ENCODE assay signal across 8 cellular contexts in genomic region chr5:39057745-39058144, GRCh38. TPM values are rescaled to one million over a fixed set of nuclear protein-coding genes. Genes with fewer than 3 reads are reported as not detected.
DNase-seq lines count a peak whose midpoint lies in the region; ATAC-seq and TF ChIP-seq lines count a peak whose summit lies in the region.

No MANE protein-coding gene starts in this region.

- peak; percentile 49 for ATAC-seq in GM19467 (IDR thresholded peaks at IDR 0.05; ENCODE audit: unreplicated experiment)
- ATAC-seq in HG03135 (IDR thresholded peaks at IDR 0.05; ENCODE audit: unreplicated experiment): no peak

- no peaks in the 10 kb centered on the region for H3K36me3 ChIP-seq in MM.1S (replicated peaks; ENCODE audit: insufficient read depth, low read length)

- no peaks in the 10 kb centered on the region for H3K9me3 ChIP-seq in MM.1S (replicated peaks; ENCODE audit: insufficient read depth, low read length)

- H4K20me1 ChIP-seq in MM.1S (ENCODE audit: insufficient read depth, low read length): peaks cover 6% of the 10 kb centered on the region; the same call in 1 of the 2 replicates

- H3K27ac ChIP-seq in MM.1S (ENCODE audit: low read length): no peak overlapping the region

- DNase-seq in AG10803 (ENCODE audit: low read depth) (no peak), MM.1S (peak; percentile 37), fibroblast of villous mesenchyme (ENCODE audit: low read depth) (peak; percentile 35), ecto neural progenitor cell (ENCODE audit: low spot score) (no peak), retina (no peak), HPDE6-E6E7 (ENCODE audit: extremely low spot score) (no peak)

- no peak overlapping the region; the same call in 1 of the 2 replicates for H3K9ac ChIP-seq in MM.1S (ENCODE audit: low read length)

- H3F3A ChIP-seq in MM.1S (ENCODE audit: insufficient read depth, low read length): no peaks in the 10 kb centered on the region

- peak overlapping the region; percentile 43 for H3K4me3 ChIP-seq in AG10803 (ENCODE audit: low read length)
- peak overlapping the region; percentile 58 for H3K4me3 ChIP-seq in MM.1S (ENCODE audit: low read length)
- H3K4me3 ChIP-seq in fibroblast of villous mesenchyme (ENCODE audit: low read depth, low read length): peak overlapping the region; percentile 59

- H3K9me2 ChIP-seq in MM.1S (replicated peaks; ENCODE audit: insufficient read depth, low read length): no peaks in the 10 kb centered on the region

- H3K27me3 ChIP-seq in MM.1S (replicated peaks; ENCODE audit: insufficient read depth, low read length): no peaks in the 10 kb centered on the region

- H2AFZ ChIP-seq in MM.1S (ENCODE audit: low read length): no peak overlapping the region

- H3K4me1 ChIP-seq in MM.1S (ENCODE audit: low read length): peaks cover 3% of the 10 kb centered on the region; the same call in 1 of the 2 replicates

- peak overlapping the region; percentile 55 for H3K4me2 ChIP-seq in MM.1S (ENCODE audit: low read depth, low read length)

- TF ChIP-seq CTCF in AG10803 (conservative IDR thresholded peaks at IDR 0.05; ENCODE audit: low read length) (no peak), MM.1S (IDR thresholded peaks at IDR 0.05; ENCODE audit: low read length) (no peak), fibroblast of villous mesenchyme (IDR thresholded peaks at IDR 0.05; ENCODE audit: insufficient read depth, low read depth, low read length) (no peak)

- peaks cover 96% of the 10 kb centered on the region for H3K79me2 ChIP-seq in MM.1S (ENCODE audit: low read length)

RNA-seq across cellular contexts. Expression of gene RICTOR, which starts 16.5 kb away (rescaled TPM):
- total RNA-seq in fibroblast of villous mesenchyme: 47.4 and 50.1 TPM in 2 replicates

Comparison
In these comparisons a context has a peak if more than half of its experiments do, and no peak if none do; other contexts are left out.
1. DNase-seq: peak in MM.1S (single experiment) and fibroblast of villous mesenchyme (single experiment); none in AG10803 (single experiment), ecto neural progenitor cell (single experiment), retina (single experiment) and HPDE6-E6E7 (single experiment).
2. Peak in every context shown above with its lines, with median percentiles within 50 percentile points of each other: H3K4me3 ChIP-seq.